7 cellular contexts compared by ENCODE assay signal in the genomic region with DNA sequence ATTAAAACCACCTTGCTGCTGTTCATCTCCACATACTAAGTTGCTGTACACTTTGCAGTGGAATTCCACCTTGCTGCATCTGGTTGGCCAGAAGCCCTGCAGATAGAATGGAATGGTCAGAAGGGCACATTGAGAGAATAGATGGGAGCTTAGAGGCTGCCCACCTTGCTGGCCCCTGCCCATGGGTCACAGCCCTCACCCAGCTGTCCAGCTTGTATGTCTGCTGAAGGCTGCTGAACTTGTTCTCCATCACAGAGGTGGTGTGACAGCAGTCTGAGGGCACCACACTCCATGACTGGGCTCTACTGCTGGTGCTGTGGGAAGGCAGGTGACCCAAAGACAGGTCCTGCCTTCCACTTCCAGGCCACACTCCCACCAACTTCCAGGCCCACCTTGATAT.
"Had no signal": no experiment of that assay in that cellular context is flagged by ENCODE, and none has a peak within 500 bp of the region (broad histone marks: within the 10 kb centered on the region; RNA-seq: fewer than 3 reads in every experiment).

No MANE protein-coding gene starts in this region.

- FAIRE-seq: HepG2, HTR-8/SVneo, K562 had no signal

- H3K4me3 ChIP-seq: K562 had no signal

- H3K27ac ChIP-seq: HL-60 had no signal

- DNase-seq: IMR-90, KBM-7, KG1 had no signal

- ATAC-seq: HepG2, K562 had no signal
